17 cellular contexts compared by ENCODE assay signal in the genomic region with DNA sequence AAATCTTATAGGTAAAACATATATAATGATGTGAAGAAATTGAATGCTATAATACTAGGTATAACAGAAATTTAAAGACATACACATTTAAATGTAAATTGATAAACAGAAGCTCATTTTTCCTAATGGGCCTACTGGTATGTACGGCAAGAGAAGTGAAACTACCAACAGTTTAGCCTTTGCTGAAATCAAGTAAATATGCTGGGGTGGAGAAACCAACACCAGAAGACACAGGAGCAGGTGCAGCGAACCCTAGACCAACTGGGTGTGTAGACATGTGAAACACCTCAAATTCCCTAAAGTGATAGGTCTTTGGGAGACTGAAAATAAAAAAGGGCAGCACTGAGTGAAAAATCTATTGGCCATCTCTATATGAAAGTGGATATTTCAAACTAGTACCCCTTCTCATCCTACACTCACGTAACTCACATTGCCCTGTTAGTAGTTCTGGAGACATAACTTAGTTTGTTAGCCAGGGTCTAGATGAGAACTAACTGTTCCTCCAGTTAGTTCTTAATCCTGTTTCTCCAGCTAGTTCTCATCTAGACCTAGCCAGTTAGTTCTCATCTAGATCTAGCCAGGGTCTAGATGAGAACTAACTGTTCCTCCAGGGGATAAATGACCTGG. TPM values are rescaled to one million over a fixed set of nuclear protein-coding genes. Genes with fewer than 3 reads are reported as not detected.
"Had no signal": no experiment of that assay in that cellular context is flagged by ENCODE, and none has a peak within 500 bp of the region (broad histone marks: within the 10 kb centered on the region; RNA-seq: fewer than 3 reads in every experiment).

No MANE protein-coding gene starts in this region.

- H3K4me3 ChIP-seq: esophagus squamous epithelium, hepatocyte, mucosa of descending colon, pancreas had no signal

- H3K4me1 ChIP-seq: esophagus squamous epithelium, pancreas had no signal

- ATAC-seq: activated T-helper 17 cell treated with anti-CD3 and anti-CD28 coated beads, Interleukin-2, amount 50 U/mL, for 72 hours; mucosa of descending colon; naive thymus-derived CD8-positive, alpha-beta T cell; pancreas had no signal

- H3K79me2 ChIP-seq: hepatocyte had no signal

- H3K4me2 ChIP-seq: hepatocyte had no signal

- FAIRE-seq: pancreas had no signal

- H3K4me1 Mint-ChIP-seq: activated T-helper 17 cell treated with anti-CD3 and anti-CD28 coated beads, Interleukin-2, amount 50 U/mL, for 72 hours; central memory CD8-positive, alpha-beta T cell had no signal

- H3K27ac ChIP-seq: brain microvascular endothelial cell, esophagus squamous epithelium, hepatocyte, pancreas had no signal

- H3K4me3 Mint-ChIP-seq: activated T-helper 17 cell treated with anti-CD3 and anti-CD28 coated beads, Interleukin-2, amount 50 U/mL, for 72 hours; central memory CD8-positive, alpha-beta T cell; naive thymus-derived CD8-positive, alpha-beta T cell had no signal

- H3K27ac Mint-ChIP-seq: activated T-helper 17 cell treated with anti-CD3 and anti-CD28 coated beads, Interleukin-2, amount 50 U/mL, for 72 hours; naive thymus-derived CD8-positive, alpha-beta T cell had no signal

- H3K36me3 Mint-ChIP-seq: naive thymus-derived CD8-positive, alpha-beta T cell had no signal

- H3K9me3 ChIP-seq: esophagus squamous epithelium, mucosa of descending colon, pancreas had no signal

- H2AFZ ChIP-seq: hepatocyte had no signal

- H3K9me3 Mint-ChIP-seq: activated T-helper 17 cell treated with anti-CD3 and anti-CD28 coated beads, Interleukin-2, amount 50 U/mL, for 72 hours; central memory CD8-positive, alpha-beta T cell; naive thymus-derived CD8-positive, alpha-beta T cell had no signal

- DNase-seq: activated naive CD4-positive, alpha-beta T cell treated with Interleukin-2 at 50 U/mL for 16 hours; anterior cingulate cortex; brain microvascular endothelial cell; cortex of kidney; effector CD4-positive, alpha-beta T cell; esophagus squamous epithelium; islet precursor cell; mucosa of descending colon; naive thymus-derived CD8-positive, alpha-beta T cell; pancreas; stimulated activated CD4-positive, alpha-beta T cell treated with anti-CD3 and anti-CD28 coated beads, Interleukin-1b, Interleukin-23, amount 100 ng/mL, for 48 hours had no signal

- H3K36me3 ChIP-seq: brain microvascular endothelial cell, esophagus squamous epithelium, pancreas had no signal

RNA-seq across cellular contexts. Expression of a gene that starts 53.1 kb away (rescaled TPM):
- total RNA-seq: activated CD8-positive, alpha-beta memory T cell treated with anti-CD3 and anti-CD28 coated beads for 36 hours; esophagus squamous epithelium; fibroblast of villous mesenchyme; glomerular endothelial cell; hepatocyte; naive thymus-derived CD8-positive, alpha-beta T cell had no signal
- polyA plus RNA-seq: naive thymus-derived CD8-positive, alpha-beta T cell had no signal
